ENCODE assay signal across 8 cellular contexts in the genomic region with DNA sequence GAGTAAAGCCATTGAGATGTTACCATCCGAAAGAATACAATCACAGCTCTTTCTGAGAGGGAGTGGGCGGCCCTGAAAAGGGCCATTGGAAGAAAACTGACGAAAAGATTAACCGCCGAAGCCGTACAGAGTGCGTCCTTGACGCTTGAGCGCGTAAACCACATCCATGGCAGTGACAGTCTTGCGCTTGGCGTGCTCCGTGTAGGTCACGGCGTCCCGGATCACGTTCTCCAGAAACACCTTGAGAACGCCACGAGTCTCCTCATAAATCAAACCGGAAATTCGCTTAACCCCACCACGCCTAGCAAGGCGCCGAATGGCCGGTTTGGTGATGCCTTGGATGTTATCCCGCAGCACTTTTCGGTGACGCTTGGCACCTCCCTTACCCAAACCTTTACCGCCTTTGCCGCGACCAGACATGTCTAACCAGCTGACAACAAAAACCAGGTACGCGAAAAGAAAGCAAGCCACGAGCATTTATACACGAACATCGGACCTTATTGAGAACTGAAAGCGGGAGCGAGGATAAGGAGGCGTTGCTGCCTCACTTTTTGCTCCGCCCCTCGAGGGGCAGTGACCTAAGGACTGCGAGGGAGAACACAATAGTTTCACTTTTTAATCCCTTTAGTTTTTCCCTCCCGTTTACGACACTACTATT.
DNase-seq lines count a peak whose midpoint lies in the region; ATAC-seq lines count a peak whose summit lies in the region.

No MANE protein-coding gene starts in this region.

- H3K9ac ChIP-seq in HUES48 (ENCODE audit: low read depth, low read length) (peak overlapping the region; percentile 96), NT2/D1 (ENCODE audit: insufficient read length, low read depth) (peak overlapping the region; percentile 85), endocrine pancreas (ENCODE audit: control insufficient read depth, insufficient read depth, low read length) (peak overlapping the region; percentile 23)

- H3K4me3 ChIP-seq in HUES48 (ENCODE audit: low read depth, low read length) (peak overlapping the region; percentile 77), NT2/D1 (ENCODE audit: insufficient read length, low read depth) (peak overlapping the region; percentile 75), endocrine pancreas (ENCODE audit: control insufficient read depth, insufficient read depth, low read length) (peak overlapping the region; percentile 98)

- H3K4me1 ChIP-seq in HUES48 (ENCODE audit: control insufficient read depth, insufficient read depth, low read length) (peaks cover 49% of the 10 kb centered on the region), NT2/D1 (ENCODE audit: insufficient read depth, insufficient read length) (peaks cover 2% of the 10 kb centered on the region), endocrine pancreas (ENCODE audit: control insufficient read depth, insufficient read depth, low read length) (peaks cover 5% of the 10 kb centered on the region)

- peak overlapping the region; percentile 96 for H3K27ac ChIP-seq in HUES48 (ENCODE audit: low read depth, low read length)

- peak; percentile 46 for ATAC-seq in GM21390 (IDR thresholded peaks at IDR 0.05; ENCODE audit: unreplicated experiment)

- H3K27me3 ChIP-seq in HUES48 (ENCODE audit: control insufficient read depth, insufficient read depth, low read length), result no peaks in the 10 kb centered on the region
- H3K27me3 ChIP-seq in NT2/D1 (ENCODE audit: insufficient read depth, insufficient read length), result no peaks in the 10 kb centered on the region
- H3K27me3 ChIP-seq in endocrine pancreas (ENCODE audit: control insufficient read depth, insufficient read depth, low read length), result no peaks in the 10 kb centered on the region

- no peaks in the 10 kb centered on the region for H3K9me3 ChIP-seq in HUES48 (ENCODE audit: control insufficient read depth, insufficient read depth, low read length)
- no peaks in the 10 kb centered on the region for H3K9me3 ChIP-seq in NT2/D1 (ENCODE audit: insufficient read depth, low read length)
- no peaks in the 10 kb centered on the region for H3K9me3 ChIP-seq in endocrine pancreas (ENCODE audit: control insufficient read depth, low read length)

- DNase-seq in COLO829 (ENCODE audit: low spot score) (peak; percentile 78), NT2/D1 (ENCODE audit: low read depth, low spot score) (peak; percentile 93), midbrain (lab: John Stamatoyannopoulos, UW) (peak; percentile 91)
- peak; percentile 86 for DNase-seq in activated CD8-positive, alpha-beta memory T cell treated with anti-CD3 and anti-CD28 coated beads, Interleukin-2, amount 50 U/mL, for 1 hour (ENCODE audit: extremely low read depth)
- DNase-seq in stimulated activated CD8-positive, alpha-beta memory T cell treated with anti-CD3 and anti-CD28 coated beads, Interleukin-2, amount 100 ng/mL, for 48 hours (ENCODE audit: low read depth in 2 of 2), result peak; percentile 76 to 85

- H3K36me3 ChIP-seq in HUES48 (ENCODE audit: control insufficient read depth, insufficient read depth, low read length) (no peaks in the 10 kb centered on the region), NT2/D1 (ENCODE audit: insufficient read depth, insufficient read length, low read length) (no peaks in the 10 kb centered on the region), endocrine pancreas (ENCODE audit: control insufficient read depth, insufficient read depth, low read length) (no peaks in the 10 kb centered on the region)

Comparison
In these comparisons a context has a peak if more than half of its experiments do, and no peak if none do; other contexts are left out.
1. Peak in every context shown above with its lines: DNase-seq, ATAC-seq, H3K4me3 ChIP-seq and H3K27ac ChIP-seq.
2. H3K9ac ChIP-seq: peak in every context shown above with its lines; median percentile 96 in HUES48; 85 in NT2/D1; 23 in endocrine pancreas.